In the genomic region with DNA sequence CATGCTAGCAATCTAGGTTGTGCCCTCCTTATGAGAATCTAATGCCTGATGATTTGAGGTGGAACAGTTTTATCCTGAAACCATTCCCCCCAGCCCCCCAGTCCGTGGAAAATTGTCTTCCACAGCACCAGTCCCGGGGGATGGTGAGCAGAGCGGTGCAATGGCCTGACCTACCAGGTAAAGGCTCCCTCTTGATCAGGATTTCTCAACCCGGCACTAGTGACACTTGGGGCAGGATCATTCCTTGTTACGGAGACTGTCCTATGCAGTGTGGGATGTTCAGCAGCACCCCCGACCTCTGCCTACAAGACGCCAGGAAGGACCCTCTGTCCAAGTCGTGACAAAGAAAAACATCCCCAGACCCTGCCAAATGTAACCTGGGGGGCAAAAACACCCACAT, we compare ENCODE assay signal across 6 cellular contexts. TPM values are rescaled to one million over a fixed set of nuclear protein-coding genes. Genes with fewer than 3 reads are reported as not detected.
"Had no signal": no experiment of that assay in that cellular context is flagged by ENCODE, and none has a peak within 500 bp of the region (broad histone marks: within the 10 kb centered on the region; RNA-seq: fewer than 3 reads in every experiment).

No MANE protein-coding gene starts in this region.

RNA-seq across cellular contexts. Expression of gene LGALS9B, which starts 34.0 kb away (rescaled TPM):
- total RNA-seq: HepG2, HT-29, HT1080, IMR-90, K562 had no signal
- polyA plus RNA-seq: HepG2, IgD-negative memory B cell, IMR-90, K562 had no signal
